ENCODE assay signal across 9 cellular contexts in genomic region chr1:157137051-157137772, GRCh38. TPM values are rescaled to one million over a fixed set of nuclear protein-coding genes. Genes with fewer than 3 reads are reported as not detected.
A peak's percentile ranks its signal among the peaks of the same experiment; 100 is the strongest.
DNase-seq lines count a peak whose midpoint lies in the region; ATAC-seq and TF ChIP-seq lines count a peak whose summit lies in the region.
"Had no signal": no experiment of that assay in that cellular context is flagged by ENCODE, and none has a peak within 500 bp of the region (broad histone marks: within the 10 kb centered on the region; RNA-seq: fewer than 3 reads in every experiment).

No MANE protein-coding gene starts in this region.

- CTCF ChIA-PET in CD4-positive, alpha-beta T cell (lab: Charles Lee): interaction anchor here (2.4 to 4.7 kb wide), 3 partner anchors 19 to 47 kb away, joined by 10 to 27 read pairs (median 13); no protein-coding TSS in a partner anchor

- 2 to 5% (median 3%) methylated on average over 16 of the region's 16 CpGs for WGBS in spleen, 5 donors

- H3K36me3 ChIP-seq in iPS-18a (ENCODE audit: control insufficient read depth, low read depth, low read length) (peaks cover 40% of the 10 kb centered on the region), spleen (peaks cover 2 to 41% (median 36%) of the 10 kb centered on the region in 6 donors)

- H3K9me3 ChIP-seq in CD4-positive, alpha-beta T cell (ENCODE audit: control insufficient read depth, low read length): no peaks in the 10 kb centered on the region
- H3K9me3 ChIP-seq in iPS-18a (ENCODE audit: control insufficient read depth, low read depth, low read length) (no peaks in the 10 kb centered on the region), spleen (no peaks in the 10 kb centered on the region)

- H3K27me3 Mint-ChIP-seq in CD4-positive, alpha-beta T cell: no peaks in the 10 kb centered on the region
- H3K27me3 Mint-ChIP-seq in activated naive CD8-positive, alpha-beta T cell treated with anti-CD3 and anti-CD28 coated beads, Interleukin-2, amount 50 U/mL, for 24 hours: no peaks in the 10 kb centered on the region

- POLR2A ChIA-PET in CD4-positive, alpha-beta T cell (lab: Charles Lee): interaction anchor here (0.6 to 1.7 kb wide), 2 partner anchors 18 to 47 kb away, joined by 3 to 6 read pairs; no protein-coding TSS in a partner anchor

- peaks cover 72% of the 10 kb centered on the region for H3K4me1 Mint-ChIP-seq in CD4-positive, alpha-beta T cell (ENCODE audit: low read depth)
- H3K4me1 Mint-ChIP-seq in activated naive CD8-positive, alpha-beta T cell treated with anti-CD3 and anti-CD28 coated beads, Interleukin-2, amount 50 U/mL, for 24 hours: peaks cover 89% of the 10 kb centered on the region

- H3K9ac ChIP-seq in iPS-18a (ENCODE audit: low read length): peak overlapping the region; percentile 69

- TF ChIP-seq POLR2A in spleen (IDR thresholded peaks at IDR 0.05): no peak

- H3K36me3 Mint-ChIP-seq in CD4-positive, alpha-beta T cell (ENCODE audit: low read depth): peaks cover 54% of the 10 kb centered on the region
- H3K36me3 Mint-ChIP-seq in activated naive CD8-positive, alpha-beta T cell treated with anti-CD3 and anti-CD28 coated beads, Interleukin-2, amount 50 U/mL, for 24 hours (ENCODE audit: low read depth): peaks cover 55% of the 10 kb centered on the region

- no peaks in the 10 kb centered on the region for H3K9me3 Mint-ChIP-seq in CD4-positive, alpha-beta T cell
- H3K9me3 Mint-ChIP-seq in activated naive CD8-positive, alpha-beta T cell treated with anti-CD3 and anti-CD28 coated beads, Interleukin-2, amount 50 U/mL, for 24 hours: no peaks in the 10 kb centered on the region

- peak overlapping the region; percentile 94 for H3K4me3 Mint-ChIP-seq in CD4-positive, alpha-beta T cell
- H3K4me3 Mint-ChIP-seq in activated naive CD8-positive, alpha-beta T cell treated with anti-CD3 and anti-CD28 coated beads, Interleukin-2, amount 50 U/mL, for 24 hours: peak overlapping the region; percentile 97

- peak overlapping the region; percentile 76 for H3K4me3 ChIP-seq in iPS-18a (ENCODE audit: low read length)
- peak overlapping the region; percentile 81 to 97 (median 87) for H3K4me3 ChIP-seq in spleen

- intact Hi-C loops in CD4-positive, alpha-beta T cell (cut with DNase I, micrococcal nuclease): loop anchor here in 1 of 2 experiments (5.0 to 10.0 kb wide), 2 partner anchors 45 to 322 kb away; partner anchors contain the start of gene SH2D2A
- intact Hi-C loops in spleen (cut with DNase I; ENCODE audit: low total_unique reads): no loop called here

- H3K4me1 ChIP-seq in iPS-18a (ENCODE audit: control insufficient read depth, low read depth, low read length) (peaks cover 33% of the 10 kb centered on the region), spleen (peaks cover 26 to 67% (median 55%) of the 10 kb centered on the region in 6 donors)

- TF ChIP-seq CTCF in CD4-positive, alpha-beta T cell (IDR thresholded peaks at IDR 0.05): no peak
- peak in 1 of 11 experiments; percentile 7 for TF ChIP-seq CTCF in spleen (IDR thresholded peaks at IDR 0.05 in 8 of 11, conservative IDR thresholded peaks at IDR 0.05 in 3 of 11)

- peak overlapping the region; percentile 90 for H3K27ac Mint-ChIP-seq in CD4-positive, alpha-beta T cell
- H3K27ac Mint-ChIP-seq in activated naive CD8-positive, alpha-beta T cell treated with anti-CD3 and anti-CD28 coated beads, Interleukin-2, amount 50 U/mL, for 24 hours: peak overlapping the region; percentile 59

- peak overlapping the region; percentile 90 for H3K27ac ChIP-seq in CD4-positive, alpha-beta T cell (ENCODE audit: low read depth, low read length)
- H3K27ac ChIP-seq in iPS-18a (ENCODE audit: low read length) (no peak overlapping the region), spleen (peak overlapping the region; percentile 93 to 99 (median 96))

- no peak for ATAC-seq in CD4-positive, alpha-beta T cell (ENCODE audit: poor library complexity)
- no peak for ATAC-seq in activated naive CD8-positive, alpha-beta T cell treated with anti-CD3 and anti-CD28 coated beads, Interleukin-2, amount 50 U/mL, for 24 hours
- ATAC-seq in GM21423 (IDR thresholded peaks at IDR 0.05; ENCODE audit: unreplicated experiment): no peak
- no peak for ATAC-seq in HG03460 (IDR thresholded peaks at IDR 0.05; ENCODE audit: unreplicated experiment)

- no peak for DNase-seq in CD4-positive, alpha-beta T cell
- DNase-seq in LHCN-M2 (ENCODE audit: low read depth) (peak; percentile 33), spleen (no peak)
- no peak for DNase-seq in activated naive CD8-positive, alpha-beta T cell treated with anti-CD3 and anti-CD28 coated beads, Interleukin-2, amount 50 U/mL, for 24 hours
- no peak for DNase-seq in effector CD4-positive, alpha-beta T cell

- H3K27me3 ChIP-seq in CD4-positive, alpha-beta T cell (ENCODE audit: control insufficient read depth, insufficient read depth, low read length): no peaks in the 10 kb centered on the region
- H3K27me3 ChIP-seq in iPS-18a (ENCODE audit: control insufficient read depth, insufficient read depth, low read length): peaks cover 5% of the 10 kb centered on the region
- no peaks in the 10 kb centered on the region for H3K27me3 ChIP-seq in spleen (replicated peaks in 1 of 7)

RNA-seq across cellular contexts. Expression of gene ETV3, which starts 1.0 kb away (rescaled TPM):
- total RNA-seq in CD4-positive, alpha-beta T cell: 100 to 1,000 TPM; 115 to 117 TPM
- 7.6 and 11.4 TPM in 2 replicates for total RNA-seq in LHCN-M2 (2014; rRNA removed)
- polyA plus RNA-seq in LHCN-M2 (2012): 7.7 TPM
- 10 to 100 TPM; 19.3 to 35.9 (median 27.0) TPM for total RNA-seq in spleen
- 1 to 10 TPM; 4.2 to 5.5 (median 5.0) TPM for polyA plus RNA-seq in spleen

RNA-seq across cellular contexts. Expression of gene ETV3L, which starts 37.6 kb away (rescaled TPM):
- total RNA-seq in CD4-positive, alpha-beta T cell: not detected
- total RNA-seq in LHCN-M2 (2014; rRNA removed) (not detected in 2 replicates), spleen (not detected)
- polyA plus RNA-seq in LHCN-M2 (2012): not detected
- not detected for polyA plus RNA-seq in spleen
- total RNA-seq: NCI-H460 had no signal
